In the genomic region with DNA sequence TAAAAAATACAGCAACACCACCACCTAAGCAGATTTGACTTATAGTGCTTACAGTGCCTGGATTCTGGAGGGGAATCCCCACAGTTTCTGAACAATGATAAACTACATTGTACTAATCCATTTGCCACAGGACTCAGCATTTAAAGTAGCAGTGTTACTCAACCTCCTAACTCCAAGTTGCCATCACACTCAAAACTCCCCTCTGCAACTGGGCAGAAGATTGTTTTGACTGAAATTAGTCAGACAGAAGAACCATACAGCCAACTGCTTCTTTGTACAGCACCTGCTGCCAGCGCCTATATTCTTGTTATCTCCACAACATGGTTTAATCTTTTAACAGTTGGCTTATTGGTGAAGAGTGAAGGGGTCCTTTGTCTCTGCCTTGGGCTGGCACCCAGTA, we compare ENCODE assay signal across 26 cellular contexts.
"Had no signal": no experiment of that assay in that cellular context is flagged by ENCODE, and none has a peak within 500 bp of the region (broad histone marks: within the 10 kb centered on the region; RNA-seq: fewer than 3 reads in every experiment).

No MANE protein-coding gene starts in this region.

- DNase-seq: activated CD4-positive, alpha-beta T cell treated with anti-CD3 and anti-CD28 coated beads for 4 hours; activated CD8-positive, alpha-beta memory T cell treated with anti-CD3 and anti-CD28 coated beads, Interleukin-2, amount 50 U/mL, for 48 hours; activated CD8-positive, alpha-beta T cell treated with anti-CD3 and anti-CD28 coated beads for 36 hours; activated effector memory CD4-positive, alpha-beta T cell treated with Interleukin-2 at 50 U/mL for 16 hours; activated naive CD4-positive, alpha-beta T cell; activated T-cell treated with anti-CD3 and anti-CD28 coated beads, Interleukin-2, amount 50 U/mL, for 1 hour; aorta; caudate nucleus; cortex of kidney; MM.1S; NCI-H1105; NCI-H1436; NCI-H187; NCI-H2081; NCI-H2227 treated with DMSO at 0.1 percent for 48 hours; NCI-H526 treated with DMSO at 0.1 percent for 48 hours; NCI-H82; PC-3; SHP77 had no signal

- H3K4me1 ChIP-seq: breast epithelium, SJSA1 had no signal

- H3K9me3 Mint-ChIP-seq: activated CD8-positive, alpha-beta T cell treated with anti-CD3 and anti-CD28 coated beads for 36 hours; activated naive CD4-positive, alpha-beta T cell treated with anti-CD3 and anti-CD28 coated beads, Interleukin-2, amount 50 U/mL, for 24 hours; T-helper 1 cell treated with Interleukin-12 subunit alpha and Interleukin-12 subunit beta and Interleukin-4 antibody, amounts not matched to agents 30 μg/mL and 1 μg/mL, for 36 hours had no signal

- H3K4me3 ChIP-seq: breast epithelium, SJSA1 had no signal

- H3K36me3 Mint-ChIP-seq: activated naive CD4-positive, alpha-beta T cell treated with anti-CD3 and anti-CD28 coated beads, Interleukin-2, amount 50 U/mL, for 24 hours had no signal

- H3K4me1 Mint-ChIP-seq: activated naive CD4-positive, alpha-beta T cell treated with anti-CD3 and anti-CD28 coated beads, Interleukin-2, amount 50 U/mL, for 24 hours had no signal

- FAIRE-seq: RCC 7860 had no signal

- H3K9me3 ChIP-seq: breast epithelium, SJSA1 had no signal

- H3K27me3 ChIP-seq: breast epithelium had no signal

- H3K27ac Mint-ChIP-seq: activated CD8-positive, alpha-beta T cell treated with anti-CD3 and anti-CD28 coated beads for 36 hours; activated naive CD4-positive, alpha-beta T cell treated with anti-CD3 and anti-CD28 coated beads, Interleukin-2, amount 50 U/mL, for 24 hours; T-helper 1 cell treated with Interleukin-12 subunit alpha and Interleukin-12 subunit beta and Interleukin-4 antibody, amounts not matched to agents 30 μg/mL and 1 μg/mL, for 36 hours had no signal

- H3K27me3 Mint-ChIP-seq: activated CD8-positive, alpha-beta T cell treated with anti-CD3 and anti-CD28 coated beads for 36 hours had no signal

- H3K36me3 ChIP-seq: breast epithelium, SJSA1 had no signal

- H3K4me3 Mint-ChIP-seq: activated CD8-positive, alpha-beta T cell treated with anti-CD3 and anti-CD28 coated beads for 36 hours; activated naive CD4-positive, alpha-beta T cell treated with anti-CD3 and anti-CD28 coated beads, Interleukin-2, amount 50 U/mL, for 24 hours; T-helper 1 cell treated with Interleukin-12 subunit alpha and Interleukin-12 subunit beta and Interleukin-4 antibody, amounts not matched to agents 30 μg/mL and 1 μg/mL, for 36 hours had no signal

- ATAC-seq: activated CD4-positive, CD25-positive, alpha-beta regulatory T cell treated with anti-CD3 and anti-CD28 coated beads, Interleukin-2, amount 50 U/mL, for 24 hours; activated CD8-positive, alpha-beta T cell treated with anti-CD3 and anti-CD28 coated beads for 36 hours; PC-3; SK-N-SH treated with all-trans-retinoic acid at 6 μM for 48 hours had no signal

- H3K27ac ChIP-seq: breast epithelium, SJSA1 had no signal
